ENCODE assay signal across 20 cellular contexts in genomic region chr5:130066644-130067043, GRCh38.
DNase-seq lines count a peak whose midpoint lies in the region; ATAC-seq and TF ChIP-seq lines count a peak whose summit lies in the region.
"Had no signal": no experiment of that assay in that cellular context is flagged by ENCODE, and none has a peak within 500 bp of the region (broad histone marks: within the 10 kb centered on the region; RNA-seq: fewer than 3 reads in every experiment).

No MANE protein-coding gene starts in this region.

- TF ChIP-seq CTCF in body of pancreas (IDR thresholded peaks at IDR 0.05): no peak
- no peak for TF ChIP-seq CTCF in sigmoid colon (IDR thresholded peaks at IDR 0.05)

- no peaks in the 10 kb centered on the region for H3K36me3 ChIP-seq in body of pancreas (replicated peaks in 1 of 2; ENCODE audit: insufficient read depth in 1 of 2, low read depth in 2 of 2)
- H3K36me3 ChIP-seq in sigmoid colon: no peaks in the 10 kb centered on the region
- H3K36me3 ChIP-seq: thyroid gland had no signal

- H3K4me1 ChIP-seq in body of pancreas: no peaks in the 10 kb centered on the region
- H3K4me1 ChIP-seq in sigmoid colon: peaks cover 0 to 21% (median 16%) of the 10 kb centered on the region in 4 donors
- H3K4me1 ChIP-seq: thyroid gland had no signal

- DNase-seq in GM03348 (ENCODE audit: low spot score) (peak; percentile 27), body of pancreas (peak in 3 of 4 donors; percentile 6 to 15 (median 13)), left cardiac atrium (peak; percentile 37), sigmoid colon (peak; percentile 63), cerebellum (ENCODE audit: low spot score) (no peak), NCI-H128 (lab: John Stamatoyannopoulos, UW; ENCODE audit: unreplicated experiment) (no peak), putamen (ENCODE audit: low spot score) (no peak)
- DNase-seq: activated CD8-positive, alpha-beta memory T cell treated with anti-CD3 and anti-CD28 coated beads for 24 hours; endodermal cell; HFFc6; KBM-7; midbrain; MV-4-11; NCI-H2029; NCI-H446 treated with DMSO at 0.1 percent for 48 hours; NK-92 treated with Interleukin-12 subunit alpha and Interleukin-12 subunit beta, amount 100 ng/mL, for 24 hours; thyroid gland had no signal

- H3K27me3 ChIP-seq in body of pancreas: no peaks in the 10 kb centered on the region
- H3K27me3 ChIP-seq in sigmoid colon: no peaks in the 10 kb centered on the region
- H3K27me3 ChIP-seq: thyroid gland had no signal

- intact Hi-C loops in body of pancreas (cut with DNase I) (no loop called here), left cardiac atrium (cut with DNase I) (no loop called here), sigmoid colon (cut with DNase I) (no loop called here)

- H3K4me3 ChIP-seq in body of pancreas: no peak overlapping the region
- H3K4me3 ChIP-seq in sigmoid colon: no peak overlapping the region
- H3K4me3 ChIP-seq: thyroid gland had no signal

- TF ChIP-seq POLR2A in body of pancreas (IDR thresholded peaks at IDR 0.05): no peak
- no peak for TF ChIP-seq POLR2A in sigmoid colon (IDR thresholded peaks at IDR 0.05)

- 76 to 83% methylated on average over 3 of the region's 3 CpGs for WGBS in body of pancreas, 2 donors
- WGBS in sigmoid colon, 2 donors: 84 to 85% methylated on average over 3 of the region's 3 CpGs

- TF ChIP-seq EP300 in sigmoid colon (IDR thresholded peaks at IDR 0.05): no peak

- H3K9me3 ChIP-seq in body of pancreas: no peaks in the 10 kb centered on the region
- H3K9me3 ChIP-seq in sigmoid colon: no peaks in the 10 kb centered on the region
- H3K9me3 ChIP-seq: thyroid gland had no signal

- no peak for ATAC-seq in body of pancreas
- ATAC-seq in left cardiac atrium: peak; percentile 60 to 74
- ATAC-seq in GM21529 (IDR thresholded peaks at IDR 0.05; ENCODE audit: unreplicated experiment): no peak
- ATAC-seq: activated CD4-positive, CD25-positive, alpha-beta regulatory T cell treated with anti-CD3 and anti-CD28 coated beads, Interleukin-2, amount 50 U/mL, for 24 hours; SK-N-SH treated with all-trans-retinoic acid at 6 μM for 48 hours had no signal

- H3K27ac ChIP-seq in body of pancreas (no peak overlapping the region), sigmoid colon (peak overlapping the region in 2 of 4 donors; percentile 34 to 38)
- H3K27ac ChIP-seq: thyroid gland had no signal

Comparison
In these comparisons a context has a peak if more than half of its experiments do, and no peak if none do; other contexts are left out.
1. DNase-seq: peak in GM03348 (single experiment), body of pancreas (3 of 4), left cardiac atrium (single experiment) and sigmoid colon (single experiment); none in cerebellum (single experiment), NCI-H128 (single experiment) and putamen (single experiment).
2. ATAC-seq: peak in left cardiac atrium (2 of 2); none in body of pancreas (single experiment) and GM21529 (single experiment).